In genomic region chr5:43315697-43316096, GRCh38 we compare ENCODE assay signal across 13 cellular contexts. TPM values are rescaled to one million over a fixed set of nuclear protein-coding genes. Genes with fewer than 3 reads are reported as not detected.
DNase-seq lines count a peak whose midpoint lies in the region; ATAC-seq and TF ChIP-seq lines count a peak whose summit lies in the region.
"Had no signal": no experiment of that assay in that cellular context is flagged by ENCODE, and none has a peak within 500 bp of the region (broad histone marks: within the 10 kb centered on the region; RNA-seq: fewer than 3 reads in every experiment).

No MANE protein-coding gene starts in this region.

- no peak overlapping the region for H3K4me3 ChIP-seq in neural progenitor cell
- H3K4me3 ChIP-seq: BLaER1 treated with 17β-estradiol and CSF1 and Interleukin-3, amounts not matched to agents 10 nM and 100 nM had no signal

- peaks cover 53% of the 10 kb centered on the region for H3K4me1 Mint-ChIP-seq in activated CD4-positive, alpha-beta T cell treated with anti-CD3 and anti-CD28 coated beads for 36 hours
- peaks cover 53% of the 10 kb centered on the region for H3K4me1 Mint-ChIP-seq in activated naive CD4-positive, alpha-beta T cell treated with anti-CD3 and anti-CD28 coated beads, Interleukin-2, amount 50 U/mL, for 24 hours
- H3K4me1 Mint-ChIP-seq in neural progenitor cell = peaks cover 31% of the 10 kb centered on the region

- POLR2A ChIA-PET in activated CD4-positive, alpha-beta T cell treated with anti-CD3 and anti-CD28 coated beads for 36 hours (lab: Charles Lee) = interaction anchor here (0.5 to 1.2 kb wide), 6 partner anchors 10 to 299 kb away, joined by 3 to 14 read pairs (median 3); partner anchors contain the start of gene ZNF131

- no peaks in the 10 kb centered on the region for H3K27me3 ChIP-seq in neural progenitor cell
- H3K27me3 ChIP-seq: BLaER1 treated with 17β-estradiol and CSF1 and Interleukin-3, amounts not matched to agents 10 nM and 100 nM had no signal

- DNase-seq in activated CD4-positive, alpha-beta T cell treated with anti-CD3 and anti-CD28 coated beads for 36 hours = peak; percentile 71
- no peak for DNase-seq in activated CD4-positive, alpha-beta T cell treated with anti-CD3 and anti-CD28 coated beads for 1 hour
- DNase-seq in NCI-H1930 (lab: John Stamatoyannopoulos, UW) = peak; percentile 74 to 93
- DNase-seq in neural progenitor cell (ENCODE audit: low spot score) = no peak
- no peak for DNase-seq in GOT3 (lab: John Stamatoyannopoulos, UW)
- DNase-seq: 8988T, amniotic stem cell, KG1, NCI-H1092 treated with DMSO at 0.1 percent for 48 hours had no signal

- peak overlapping the region; percentile 41 for H3K4me3 Mint-ChIP-seq in activated CD4-positive, alpha-beta T cell treated with anti-CD3 and anti-CD28 coated beads for 36 hours
- H3K4me3 Mint-ChIP-seq in activated naive CD4-positive, alpha-beta T cell treated with anti-CD3 and anti-CD28 coated beads, Interleukin-2, amount 50 U/mL, for 24 hours = peak overlapping the region; percentile 51
- no peak overlapping the region for H3K4me3 Mint-ChIP-seq in neural progenitor cell

- H3K79me2 ChIP-seq in neural progenitor cell (ENCODE audit: low read depth) = peaks cover 34% of the 10 kb centered on the region

- no peaks in the 10 kb centered on the region for H3K9me3 ChIP-seq in neural progenitor cell (ENCODE audit: low read depth)

- H3K4me1 ChIP-seq in neural progenitor cell = peaks cover 24% of the 10 kb centered on the region

- peaks cover 23% of the 10 kb centered on the region for H3F3A ChIP-seq in neural progenitor cell (ENCODE audit: low read depth)

- H3K27ac ChIP-seq in neural progenitor cell = no peak overlapping the region
- H3K27ac ChIP-seq: BLaER1 treated with 17β-estradiol and CSF1 and Interleukin-3, amounts not matched to agents 10 nM and 100 nM had no signal

- H4K20me1 ChIP-seq in neural progenitor cell (ENCODE audit: low read depth) = peaks cover 24% of the 10 kb centered on the region

- H3K4me2 ChIP-seq in neural progenitor cell = no peak overlapping the region
- H3K4me2 ChIP-seq: BLaER1 treated with 17β-estradiol and CSF1 and Interleukin-3, amounts not matched to agents 10 nM and 100 nM had no signal

- no peak for TF ChIP-seq CTCF in neural progenitor cell (IDR thresholded peaks at IDR 0.05)

- peaks cover 5% of the 10 kb centered on the region for H3K36me3 ChIP-seq in neural progenitor cell

- H2AFZ ChIP-seq in neural progenitor cell (replicated peaks) = no peak overlapping the region

- peak overlapping the region; percentile 96 for H3K27ac Mint-ChIP-seq in activated CD4-positive, alpha-beta T cell treated with anti-CD3 and anti-CD28 coated beads for 36 hours
- H3K27ac Mint-ChIP-seq in activated naive CD4-positive, alpha-beta T cell treated with anti-CD3 and anti-CD28 coated beads, Interleukin-2, amount 50 U/mL, for 24 hours = peak overlapping the region; percentile 96
- H3K27ac Mint-ChIP-seq in neural progenitor cell = peak overlapping the region; percentile 26

- peaks cover 11% of the 10 kb centered on the region for H3K9me3 Mint-ChIP-seq in activated CD4-positive, alpha-beta T cell treated with anti-CD3 and anti-CD28 coated beads for 36 hours (ENCODE audit: low read depth)
- H3K9me3 Mint-ChIP-seq in activated naive CD4-positive, alpha-beta T cell treated with anti-CD3 and anti-CD28 coated beads, Interleukin-2, amount 50 U/mL, for 24 hours = peaks cover 5% of the 10 kb centered on the region
- H3K9me3 Mint-ChIP-seq in neural progenitor cell = peaks cover 29% of the 10 kb centered on the region

- H3K9ac ChIP-seq in neural progenitor cell = no peak overlapping the region
- H3K9ac ChIP-seq: BLaER1 treated with 17β-estradiol and CSF1 and Interleukin-3, amounts not matched to agents 10 nM and 100 nM had no signal

- peaks cover 35% of the 10 kb centered on the region for H3K36me3 Mint-ChIP-seq in activated CD4-positive, alpha-beta T cell treated with anti-CD3 and anti-CD28 coated beads for 36 hours (ENCODE audit: low read depth)
- peaks cover 10% of the 10 kb centered on the region for H3K36me3 Mint-ChIP-seq in activated naive CD4-positive, alpha-beta T cell treated with anti-CD3 and anti-CD28 coated beads, Interleukin-2, amount 50 U/mL, for 24 hours
- peaks cover 20% of the 10 kb centered on the region for H3K36me3 Mint-ChIP-seq in neural progenitor cell

- ATAC-seq in activated CD4-positive, alpha-beta T cell treated with anti-CD3 and anti-CD28 coated beads for 36 hours = no peak
- no peak for ATAC-seq in HG03342 (IDR thresholded peaks at IDR 0.05; ENCODE audit: unreplicated experiment)
- ATAC-seq in GM18517 (IDR thresholded peaks at IDR 0.05; ENCODE audit: unreplicated experiment) = no peak

- no peaks in the 10 kb centered on the region for H3K27me3 Mint-ChIP-seq in activated CD4-positive, alpha-beta T cell treated with anti-CD3 and anti-CD28 coated beads for 36 hours
- no peaks in the 10 kb centered on the region for H3K27me3 Mint-ChIP-seq in activated naive CD4-positive, alpha-beta T cell treated with anti-CD3 and anti-CD28 coated beads, Interleukin-2, amount 50 U/mL, for 24 hours
- peaks cover 9% of the 10 kb centered on the region for H3K27me3 Mint-ChIP-seq in neural progenitor cell (ENCODE audit: insufficient read depth, low read depth)

- intact Hi-C loops in activated CD4-positive, alpha-beta T cell treated with anti-CD3 and anti-CD28 coated beads for 36 hours (cut with DNase I, micrococcal nuclease) = loop anchor here (1.0 to 10.0 kb wide), 11 partner anchors 11 to 1568 kb away; partner anchors contain the start of genes C5orf34 (in 1 of the 2), MRPS30 (in 1 of the 2), NNT (in 1 of the 2) and RIMOC1 (in 1 of the 2)

- CTCF ChIA-PET in activated CD4-positive, alpha-beta T cell treated with anti-CD3 and anti-CD28 coated beads for 36 hours (lab: Charles Lee) = interaction anchor here (0.7 to 2.9 kb wide), 9 partner anchors 10 to 322 kb away, joined by 3 to 8 read pairs (median 4); partner anchors contain the start of gene TMEM267

RNA-seq across cellular contexts. Expression of gene HMGCS1, which starts 2.5 kb away (rescaled TPM):
- total RNA-seq in activated CD4-positive, alpha-beta T cell treated with anti-CD3 and anti-CD28 coated beads for 36 hours = 100 to 1,000 TPM in 1 of 2 experiments, 10 to 100 TPM in 1; 95.2 to 102 TPM
- total RNA-seq in neural progenitor cell (ENCODE audit: low replicate concordance) = 221 and 274 TPM in 2 replicates

Comparison
In these comparisons a context has a peak if more than half of its experiments do, and no peak if none do; other contexts are left out.
1. DNase-seq: peak in activated CD4-positive, alpha-beta T cell treated with anti-CD3 and anti-CD28 coated beads for 36 hours (single experiment) and NCI-H1930 (2 of 2); none in activated CD4-positive, alpha-beta T cell treated with anti-CD3 and anti-CD28 coated beads for 1 hour (single experiment), neural progenitor cell (single experiment) and GOT3 (single experiment).
2. H3K27ac Mint-ChIP-seq: peak in every context shown above with its lines; median percentile 96 in activated CD4-positive, alpha-beta T cell treated with anti-CD3 and anti-CD28 coated beads for 36 hours; 96 in activated naive CD4-positive, alpha-beta T cell treated with anti-CD3 and anti-CD28 coated beads, Interleukin-2, amount 50 U/mL, for 24 hours; 26 in neural progenitor cell.